Comparison of ENCODE assay signal across 1 cellular context in the genomic region with DNA sequence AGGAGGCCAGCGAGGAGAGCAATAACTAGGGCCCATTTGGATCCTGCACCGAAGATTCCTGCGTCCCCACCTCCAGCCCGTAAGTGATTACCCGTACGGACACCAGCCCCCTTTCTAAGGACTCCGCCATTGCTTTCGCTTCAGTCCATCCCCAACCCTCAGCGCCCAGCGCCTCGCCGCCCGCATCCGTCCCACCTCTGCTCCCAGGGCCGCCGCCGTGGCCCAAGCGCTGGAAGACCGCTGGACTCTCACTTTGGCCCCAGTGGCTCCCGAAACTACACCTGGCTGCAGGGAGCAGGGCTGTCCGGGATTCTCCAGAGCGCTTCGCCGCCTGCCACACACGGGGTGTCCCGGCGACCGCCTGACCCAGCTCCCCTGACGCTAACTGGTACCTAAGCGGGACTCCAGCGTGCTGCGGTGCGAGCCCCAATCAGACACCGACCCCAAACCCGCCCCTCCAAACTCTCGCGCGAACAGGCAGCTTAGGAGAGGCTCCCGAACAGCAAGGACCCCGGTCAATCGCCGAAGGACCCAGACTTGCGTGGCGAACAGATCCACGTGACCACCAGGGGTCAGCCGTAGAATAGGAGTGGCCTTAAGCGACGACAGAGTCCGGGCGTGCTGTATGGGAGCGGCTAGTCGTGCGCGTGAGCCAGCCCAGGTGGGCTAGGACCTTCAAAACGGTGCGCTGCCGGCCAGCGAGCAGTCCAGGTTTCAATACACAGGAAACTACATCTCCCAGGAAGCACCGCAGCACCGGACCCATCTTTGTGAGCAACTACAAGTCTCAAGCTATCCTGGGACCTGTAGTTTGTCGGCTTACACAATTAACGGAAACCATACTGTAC.
A peak's percentile ranks its signal among the peaks of the same experiment; 100 is the strongest.
TF ChIP-seq lines count a peak whose summit lies in the region.

A gene (minus strand): TSS at position 363 of the 848 bp plus-strand sequence. CDS start 771 bp downstream, outside the sequence.

TF ChIP-seq in K562, 482 proteins besides CTCF, POLR2A, EP300 and RAD21 (continued from another document and continues in another):
- TF ChIP-seq ZFP36 (IDR thresholded peaks at IDR 0.05; ENCODE audit: low read depth, low read length, partially characterized antibody) = no peak
- peak in 1 of 2 experiments; percentile 56; a peak in 2 of 4 replicates for TF ChIP-seq SRF (CRISPR knock-in tag; IDR thresholded peaks at IDR 0.05)
- TF ChIP-seq, protein P1, sequence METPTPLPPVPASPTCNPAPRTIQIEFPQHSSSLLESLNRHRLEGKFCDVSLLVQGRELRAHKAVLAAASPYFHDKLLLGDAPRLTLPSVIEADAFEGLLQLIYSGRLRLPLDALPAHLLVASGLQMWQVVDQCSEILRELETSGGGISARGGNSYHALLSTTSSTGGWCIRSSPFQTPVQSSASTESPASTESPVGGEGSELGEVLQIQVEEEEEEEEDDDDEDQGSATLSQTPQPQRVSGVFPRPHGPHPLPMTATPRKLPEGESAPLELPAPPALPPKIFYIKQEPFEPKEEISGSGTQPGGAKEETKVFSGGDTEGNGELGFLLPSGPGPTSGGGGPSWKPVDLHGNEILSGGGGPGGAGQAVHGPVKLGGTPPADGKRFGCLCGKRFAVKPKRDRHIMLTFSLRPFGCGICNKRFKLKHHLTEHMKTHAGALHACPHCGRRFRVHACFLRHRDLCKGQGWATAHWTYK (CRISPR knock-in tag; IDR thresholded peaks at IDR 0.05) = 0 out of 2 replicates have a peak, but pooled peaks have one; percentile 21
- TF ChIP-seq NRF1 (conservative IDR thresholded peaks at IDR 0.05 in 1 of 2, IDR thresholded peaks at IDR 0.05 in 1 of 2) = peak; percentile 89 to 91
- TF ChIP-seq RBM14 (IDR thresholded peaks at IDR 0.05; ENCODE audit: borderline replicate concordance, insufficient read depth, low read depth, low read length) = no peak
- TF ChIP-seq TFAM (CRISPR knock-in tag; conservative IDR thresholded peaks at IDR 0.05) = no peak
- 0 out of 2 replicates have a peak, but pooled peaks have one; percentile 67 for TF ChIP-seq HLTF (IDR thresholded peaks at IDR 0.05)
- TF ChIP-seq MEF2D (tag; conservative IDR thresholded peaks at IDR 0.05; ENCODE audit: low read depth) = no peak
- TF ChIP-seq ZNF124 (CRISPR knock-in tag; IDR thresholded peaks at IDR 0.05) = no peak
- no peak for TF ChIP-seq ZNF668 (CRISPR knock-in tag; IDR thresholded peaks at IDR 0.05)
- TF ChIP-seq, protein P2, sequence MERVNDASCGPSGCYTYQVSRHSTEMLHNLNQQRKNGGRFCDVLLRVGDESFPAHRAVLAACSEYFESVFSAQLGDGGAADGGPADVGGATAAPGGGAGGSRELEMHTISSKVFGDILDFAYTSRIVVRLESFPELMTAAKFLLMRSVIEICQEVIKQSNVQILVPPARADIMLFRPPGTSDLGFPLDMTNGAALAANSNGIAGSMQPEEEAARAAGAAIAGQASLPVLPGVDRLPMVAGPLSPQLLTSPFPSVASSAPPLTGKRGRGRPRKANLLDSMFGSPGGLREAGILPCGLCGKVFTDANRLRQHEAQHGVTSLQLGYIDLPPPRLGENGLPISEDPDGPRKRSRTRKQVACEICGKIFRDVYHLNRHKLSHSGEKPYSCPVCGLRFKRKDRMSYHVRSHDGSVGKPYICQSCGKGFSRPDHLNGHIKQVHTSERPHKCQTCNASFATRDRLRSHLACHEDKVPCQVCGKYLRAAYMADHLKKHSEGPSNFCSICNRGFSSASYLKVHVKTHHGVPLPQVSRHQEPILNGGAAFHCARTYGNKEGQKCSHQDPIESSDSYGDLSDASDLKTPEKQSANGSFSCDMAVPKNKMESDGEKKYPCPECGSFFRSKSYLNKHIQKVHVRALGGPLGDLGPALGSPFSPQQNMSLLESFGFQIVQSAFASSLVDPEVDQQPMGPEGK (CRISPR knock-in tag; IDR thresholded peaks at IDR 0.05; ENCODE audit: borderline replicate concordance) = no peak
- peak; percentile 92 for TF ChIP-seq CTBP1 (IDR thresholded peaks at IDR 0.05; ENCODE audit: borderline replicate concordance)
- no peak for TF ChIP-seq HDAC6 (IDR thresholded peaks at IDR 0.05; ENCODE audit: low read depth, low read length)
- peak; percentile 69 for TF ChIP-seq CBX1 (IDR thresholded peaks at IDR 0.05; ENCODE audit: low read depth)
- TF ChIP-seq ATF1 (CRISPR knock-in tag; IDR thresholded peaks at IDR 0.05) = no peak
- peak; percentile 90 for TF ChIP-seq ATF1 (tag; IDR thresholded peaks at IDR 0.05)
- TF ChIP-seq ZNF507 (tag; conservative IDR thresholded peaks at IDR 0.05) = no peak
- TF ChIP-seq, protein P3, sequence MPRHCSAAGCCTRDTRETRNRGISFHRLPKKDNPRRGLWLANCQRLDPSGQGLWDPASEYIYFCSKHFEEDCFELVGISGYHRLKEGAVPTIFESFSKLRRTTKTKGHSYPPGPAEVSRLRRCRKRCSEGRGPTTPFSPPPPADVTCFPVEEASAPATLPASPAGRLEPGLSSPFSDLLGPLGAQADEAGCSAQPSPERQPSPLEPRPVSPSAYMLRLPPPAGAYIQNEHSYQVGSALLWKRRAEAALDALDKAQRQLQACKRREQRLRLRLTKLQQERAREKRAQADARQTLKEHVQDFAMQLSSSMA (CRISPR knock-in tag; IDR thresholded peaks at IDR 0.05) = no peak
- TF ChIP-seq, protein P4, sequence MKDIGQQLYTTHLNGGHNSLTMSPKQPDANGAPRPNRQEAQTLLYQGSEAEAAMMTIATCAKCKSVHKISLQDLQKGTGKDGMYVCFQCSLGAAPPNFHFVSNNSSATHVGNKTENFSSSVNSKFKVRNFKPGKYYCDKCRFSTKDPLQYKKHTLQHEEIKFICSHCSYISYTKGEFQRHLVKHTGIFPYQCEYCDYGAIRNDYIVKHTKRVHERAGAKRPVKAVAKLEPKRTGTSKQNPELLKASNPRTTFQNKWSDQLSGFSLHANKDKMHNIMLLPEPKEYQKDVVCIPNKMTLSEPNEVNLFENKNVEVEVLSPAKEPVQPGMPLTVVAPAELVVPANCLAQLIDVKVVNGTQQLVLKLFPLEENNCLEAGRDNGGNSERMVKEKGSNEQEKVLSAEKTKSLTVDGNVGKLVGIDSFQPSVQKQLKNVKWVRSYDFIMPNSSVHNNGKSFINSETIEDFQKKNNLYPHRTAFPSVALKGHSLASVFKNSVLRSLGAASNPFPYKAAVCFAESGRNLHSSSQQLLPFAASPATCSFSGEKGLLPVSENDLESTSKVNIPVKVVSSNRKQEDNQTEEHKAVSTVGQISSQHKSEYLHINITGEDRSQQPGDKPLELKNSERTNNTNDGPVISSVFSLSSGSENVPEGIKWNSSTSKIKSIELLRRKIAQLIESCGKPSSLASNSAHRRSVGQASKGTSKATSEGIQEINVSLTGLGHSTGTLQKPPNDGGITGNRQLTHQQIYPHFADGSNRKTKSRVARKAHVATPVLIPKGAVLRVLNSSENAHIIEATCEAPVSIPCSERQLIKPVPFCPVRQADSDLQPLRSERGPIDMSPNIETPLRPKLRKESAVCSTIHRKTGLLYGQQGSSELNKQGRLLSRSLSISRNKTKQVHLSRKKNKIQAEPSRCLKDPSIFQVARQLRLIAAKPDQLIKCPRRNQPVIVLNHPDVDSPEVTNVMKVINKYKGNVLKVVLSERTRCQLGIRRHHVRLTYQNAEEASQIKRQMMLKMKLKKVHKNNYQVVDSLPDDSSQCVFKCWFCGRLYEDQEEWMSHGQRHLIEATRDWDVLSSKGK (CRISPR knock-in tag; IDR thresholded peaks at IDR 0.05) = no peak
- peak; percentile 95 for TF ChIP-seq BHLHE40 (IDR thresholded peaks at IDR 0.05; ENCODE audit: low read length)
- no peak for TF ChIP-seq MCM5 (IDR thresholded peaks at IDR 0.05; ENCODE audit: low read depth)
- TF ChIP-seq BRF1 (IDR thresholded peaks at IDR 0.05; ENCODE audit: borderline replicate concordance, extremely low read depth, insufficient read length) = no peak
- no peak for TF ChIP-seq MECOM (CRISPR knock-in tag; IDR thresholded peaks at IDR 0.05)
- no peak for TF ChIP-seq HDAC3 (IDR thresholded peaks at IDR 0.05; ENCODE audit: borderline replicate concordance, partially characterized antibody)
- no peak for TF ChIP-seq IFI16 (CRISPR knock-in tag; IDR thresholded peaks at IDR 0.05)
- no peak for TF ChIP-seq RNF2 (IDR thresholded peaks at IDR 0.05)
- TF ChIP-seq, protein P5, sequence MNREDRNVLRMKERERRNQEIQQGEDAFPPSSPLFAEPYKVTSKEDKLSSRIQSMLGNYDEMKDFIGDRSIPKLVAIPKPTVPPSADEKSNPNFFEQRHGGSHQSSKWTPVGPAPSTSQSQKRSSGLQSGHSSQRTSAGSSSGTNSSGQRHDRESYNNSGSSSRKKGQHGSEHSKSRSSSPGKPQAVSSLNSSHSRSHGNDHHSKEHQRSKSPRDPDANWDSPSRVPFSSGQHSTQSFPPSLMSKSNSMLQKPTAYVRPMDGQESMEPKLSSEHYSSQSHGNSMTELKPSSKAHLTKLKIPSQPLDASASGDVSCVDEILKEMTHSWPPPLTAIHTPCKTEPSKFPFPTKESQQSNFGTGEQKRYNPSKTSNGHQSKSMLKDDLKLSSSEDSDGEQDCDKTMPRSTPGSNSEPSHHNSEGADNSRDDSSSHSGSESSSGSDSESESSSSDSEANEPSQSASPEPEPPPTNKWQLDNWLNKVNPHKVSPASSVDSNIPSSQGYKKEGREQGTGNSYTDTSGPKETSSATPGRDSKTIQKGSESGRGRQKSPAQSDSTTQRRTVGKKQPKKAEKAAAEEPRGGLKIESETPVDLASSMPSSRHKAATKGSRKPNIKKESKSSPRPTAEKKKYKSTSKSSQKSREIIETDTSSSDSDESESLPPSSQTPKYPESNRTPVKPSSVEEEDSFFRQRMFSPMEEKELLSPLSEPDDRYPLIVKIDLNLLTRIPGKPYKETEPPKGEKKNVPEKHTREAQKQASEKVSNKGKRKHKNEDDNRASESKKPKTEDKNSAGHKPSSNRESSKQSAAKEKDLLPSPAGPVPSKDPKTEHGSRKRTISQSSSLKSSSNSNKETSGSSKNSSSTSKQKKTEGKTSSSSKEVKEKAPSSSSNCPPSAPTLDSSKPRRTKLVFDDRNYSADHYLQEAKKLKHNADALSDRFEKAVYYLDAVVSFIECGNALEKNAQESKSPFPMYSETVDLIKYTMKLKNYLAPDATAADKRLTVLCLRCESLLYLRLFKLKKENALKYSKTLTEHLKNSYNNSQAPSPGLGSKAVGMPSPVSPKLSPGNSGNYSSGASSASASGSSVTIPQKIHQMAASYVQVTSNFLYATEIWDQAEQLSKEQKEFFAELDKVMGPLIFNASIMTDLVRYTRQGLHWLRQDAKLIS (CRISPR knock-in tag; IDR thresholded peaks at IDR 0.05) = no peak
- no peak for TF ChIP-seq LEF1 (IDR thresholded peaks at IDR 0.05)
- TF ChIP-seq, protein P6, sequence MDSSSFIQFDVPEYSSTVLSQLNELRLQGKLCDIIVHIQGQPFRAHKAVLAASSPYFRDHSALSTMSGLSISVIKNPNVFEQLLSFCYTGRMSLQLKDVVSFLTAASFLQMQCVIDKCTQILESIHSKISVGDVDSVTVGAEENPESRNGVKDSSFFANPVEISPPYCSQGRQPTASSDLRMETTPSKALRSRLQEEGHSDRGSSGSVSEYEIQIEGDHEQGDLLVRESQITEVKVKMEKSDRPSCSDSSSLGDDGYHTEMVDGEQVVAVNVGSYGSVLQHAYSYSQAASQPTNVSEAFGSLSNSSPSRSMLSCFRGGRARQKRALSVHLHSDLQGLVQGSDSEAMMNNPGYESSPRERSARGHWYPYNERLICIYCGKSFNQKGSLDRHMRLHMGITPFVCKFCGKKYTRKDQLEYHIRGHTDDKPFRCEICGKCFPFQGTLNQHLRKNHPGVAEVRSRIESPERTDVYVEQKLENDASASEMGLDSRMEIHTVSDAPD (CRISPR knock-in tag; IDR thresholded peaks at IDR 0.05) = no peak
- no peak for TF ChIP-seq DIDO1 (tag; IDR thresholded peaks at IDR 0.05; ENCODE audit: low read depth)
- no peak for TF ChIP-seq ZNF133 (CRISPR knock-in tag; IDR thresholded peaks at IDR 0.05)
- TF ChIP-seq ZNF217 (CRISPR knock-in tag; IDR thresholded peaks at IDR 0.05) = no peak
- no peak for TF ChIP-seq PHF21A (IDR thresholded peaks at IDR 0.05; ENCODE audit: borderline replicate concordance, low read depth)
- TF ChIP-seq ZNF699 (CRISPR knock-in tag; IDR thresholded peaks at IDR 0.05; ENCODE audit: insufficient replicate concordance) = no peak
- TF ChIP-seq, protein P7, sequence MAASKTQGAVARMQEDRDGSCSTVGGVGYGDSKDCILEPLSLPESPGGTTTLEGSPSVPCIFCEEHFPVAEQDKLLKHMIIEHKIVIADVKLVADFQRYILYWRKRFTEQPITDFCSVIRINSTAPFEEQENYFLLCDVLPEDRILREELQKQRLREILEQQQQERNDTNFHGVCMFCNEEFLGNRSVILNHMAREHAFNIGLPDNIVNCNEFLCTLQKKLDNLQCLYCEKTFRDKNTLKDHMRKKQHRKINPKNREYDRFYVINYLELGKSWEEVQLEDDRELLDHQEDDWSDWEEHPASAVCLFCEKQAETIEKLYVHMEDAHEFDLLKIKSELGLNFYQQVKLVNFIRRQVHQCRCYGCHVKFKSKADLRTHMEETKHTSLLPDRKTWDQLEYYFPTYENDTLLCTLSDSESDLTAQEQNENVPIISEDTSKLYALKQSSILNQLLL (CRISPR knock-in tag; IDR thresholded peaks at IDR 0.05; ENCODE audit: borderline replicate concordance) = no peak
- TF ChIP-seq, protein P8, sequence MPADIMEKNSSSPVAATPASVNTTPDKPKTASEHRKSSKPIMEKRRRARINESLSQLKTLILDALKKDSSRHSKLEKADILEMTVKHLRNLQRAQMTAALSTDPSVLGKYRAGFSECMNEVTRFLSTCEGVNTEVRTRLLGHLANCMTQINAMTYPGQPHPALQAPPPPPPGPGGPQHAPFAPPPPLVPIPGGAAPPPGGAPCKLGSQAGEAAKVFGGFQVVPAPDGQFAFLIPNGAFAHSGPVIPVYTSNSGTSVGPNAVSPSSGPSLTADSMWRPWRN (IDR thresholded peaks at IDR 0.05; ENCODE audit: low read depth) = no peak
- TF ChIP-seq LARP7 (IDR thresholded peaks at IDR 0.05) = no peak
- TF ChIP-seq ZNF79 (CRISPR knock-in tag; IDR thresholded peaks at IDR 0.05; ENCODE audit: low read depth) = no peak
- no peak for TF ChIP-seq CBX2 (IDR thresholded peaks at IDR 0.05; ENCODE audit: insufficient read depth, low read length, poor library complexity, severe bottlenecking)
- peak; percentile 33; the same call in 1 of the 2 replicates for TF ChIP-seq ZBTB17 (CRISPR knock-in tag; IDR thresholded peaks at IDR 0.05)
- TF ChIP-seq PTRF (tag; IDR thresholded peaks at IDR 0.05) = no peak
- no peak for TF ChIP-seq TBL1XR1 (IDR thresholded peaks at IDR 0.05; ENCODE audit: low read length in 2 of 2)
- TF ChIP-seq ZNF324 (CRISPR knock-in tag; IDR thresholded peaks at IDR 0.05) = no peak
- TF ChIP-seq ZNF239 (CRISPR knock-in tag; IDR thresholded peaks at IDR 0.05) = no peak
- TF ChIP-seq, protein P9, sequence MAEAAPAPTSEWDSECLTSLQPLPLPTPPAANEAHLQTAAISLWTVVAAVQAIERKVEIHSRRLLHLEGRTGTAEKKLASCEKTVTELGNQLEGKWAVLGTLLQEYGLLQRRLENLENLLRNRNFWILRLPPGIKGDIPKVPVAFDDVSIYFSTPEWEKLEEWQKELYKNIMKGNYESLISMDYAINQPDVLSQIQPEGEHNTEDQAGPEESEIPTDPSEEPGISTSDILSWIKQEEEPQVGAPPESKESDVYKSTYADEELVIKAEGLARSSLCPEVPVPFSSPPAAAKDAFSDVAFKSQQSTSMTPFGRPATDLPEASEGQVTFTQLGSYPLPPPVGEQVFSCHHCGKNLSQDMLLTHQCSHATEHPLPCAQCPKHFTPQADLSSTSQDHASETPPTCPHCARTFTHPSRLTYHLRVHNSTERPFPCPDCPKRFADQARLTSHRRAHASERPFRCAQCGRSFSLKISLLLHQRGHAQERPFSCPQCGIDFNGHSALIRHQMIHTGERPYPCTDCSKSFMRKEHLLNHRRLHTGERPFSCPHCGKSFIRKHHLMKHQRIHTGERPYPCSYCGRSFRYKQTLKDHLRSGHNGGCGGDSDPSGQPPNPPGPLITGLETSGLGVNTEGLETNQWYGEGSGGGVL (CRISPR knock-in tag; IDR thresholded peaks at IDR 0.05) = no peak
- peak; percentile 48 for TF ChIP-seq CHD1 (IDR thresholded peaks at IDR 0.05; ENCODE audit: low read length)
- TF ChIP-seq SMAD4 (CRISPR knock-in tag; conservative IDR thresholded peaks at IDR 0.05) = 0 out of 2 replicates have a peak, but pooled peaks have one; percentile 17
- TF ChIP-seq SMARCE1 (IDR thresholded peaks at IDR 0.05) = peak; percentile 18; the same call in 1 of the 2 replicates
- TF ChIP-seq THRAP3 (IDR thresholded peaks at IDR 0.05; ENCODE audit: borderline replicate concordance) = no peak
